ENCODE assay signal across 7 cellular contexts in the genomic region with DNA sequence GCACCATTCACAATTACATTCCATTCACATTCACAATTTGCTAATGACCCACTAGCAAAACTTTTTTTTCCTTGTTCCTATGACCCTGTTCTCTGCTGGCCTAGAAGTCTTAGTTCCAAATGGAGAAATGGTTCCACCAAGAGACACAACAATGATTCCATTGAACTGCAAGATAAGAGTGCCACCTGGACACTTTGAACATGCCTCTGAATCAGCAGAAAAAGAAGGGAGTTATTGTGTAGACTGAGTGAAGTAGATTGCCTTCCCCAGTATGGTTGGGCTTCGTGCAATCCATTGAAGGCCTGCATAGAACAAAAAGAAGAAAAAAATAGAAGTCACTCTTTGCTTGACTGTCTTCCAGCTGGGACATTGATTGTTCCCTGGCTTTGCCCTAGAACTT.
"Had no signal": no experiment of that assay in that cellular context is flagged by ENCODE, and none has a peak within 500 bp of the region (broad histone marks: within the 10 kb centered on the region; RNA-seq: fewer than 3 reads in every experiment).

No MANE protein-coding gene starts in this region.

- H3K4me2 ChIP-seq: KMS-11 had no signal

- H3K27ac ChIP-seq: HL-60, KMS-11 had no signal

- FAIRE-seq: HTR-8/SVneo had no signal

- H3K9ac ChIP-seq: KMS-11 had no signal

- DNase-seq: IMR-90, Karpas-422, KBM-7, KG1 had no signal
